Comparison of ENCODE assay signal across 1 cellular context in genomic region chr6:3136361-3136760, GRCh38.
TF ChIP-seq lines count a peak whose summit lies in the region.

No MANE protein-coding gene starts in this region.

TF ChIP-seq in IMR-90, 13 proteins besides CTCF, POLR2A, EP300 and RAD21:
- TF ChIP-seq MAFK (IDR thresholded peaks at IDR 0.05; ENCODE audit: low read depth, low read length) (no peak), BHLHE40 (IDR thresholded peaks at IDR 0.05; ENCODE audit: low read depth, low read length) (no peak), SMC3 (IDR thresholded peaks at IDR 0.05; ENCODE audit: low read depth, low read length) (no peak), MXI1 (IDR thresholded peaks at IDR 0.05; ENCODE audit: borderline replicate concordance, low read depth, low read length) (no peak), RFX5 (IDR thresholded peaks at IDR 0.05; ENCODE audit: low read depth, low read length) (no peak), USF2 (IDR thresholded peaks at IDR 0.05; ENCODE audit: low read depth, low read length) (no peak), FOS (IDR thresholded peaks at IDR 0.05; ENCODE audit: low read depth, low read length) (no peak), RCOR1 (IDR thresholded peaks at IDR 0.05; ENCODE audit: insufficient replicate concordance, low read length) (no peak), NFE2L2 (IDR thresholded peaks at IDR 0.05; ENCODE audit: low read depth, low read length) (no peak), MAZ (IDR thresholded peaks at IDR 0.05; ENCODE audit: borderline replicate concordance, low read depth, low read length) (no peak), CHD1 (IDR thresholded peaks at IDR 0.05; ENCODE audit: low read depth, low read length) (no peak), CEBPB (IDR thresholded peaks at IDR 0.05; ENCODE audit: low read depth, low read length) (no peak)
- TF ChIP-seq, protein P1, sequence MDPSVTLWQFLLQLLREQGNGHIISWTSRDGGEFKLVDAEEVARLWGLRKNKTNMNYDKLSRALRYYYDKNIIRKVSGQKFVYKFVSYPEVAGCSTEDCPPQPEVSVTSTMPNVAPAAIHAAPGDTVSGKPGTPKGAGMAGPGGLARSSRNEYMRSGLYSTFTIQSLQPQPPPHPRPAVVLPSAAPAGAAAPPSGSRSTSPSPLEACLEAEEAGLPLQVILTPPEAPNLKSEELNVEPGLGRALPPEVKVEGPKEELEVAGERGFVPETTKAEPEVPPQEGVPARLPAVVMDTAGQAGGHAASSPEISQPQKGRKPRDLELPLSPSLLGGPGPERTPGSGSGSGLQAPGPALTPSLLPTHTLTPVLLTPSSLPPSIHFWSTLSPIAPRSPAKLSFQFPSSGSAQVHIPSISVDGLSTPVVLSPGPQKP (IDR thresholded peaks at IDR 0.05; ENCODE audit: borderline replicate concordance, low read depth, low read length), result no peak
